In the genomic region with DNA sequence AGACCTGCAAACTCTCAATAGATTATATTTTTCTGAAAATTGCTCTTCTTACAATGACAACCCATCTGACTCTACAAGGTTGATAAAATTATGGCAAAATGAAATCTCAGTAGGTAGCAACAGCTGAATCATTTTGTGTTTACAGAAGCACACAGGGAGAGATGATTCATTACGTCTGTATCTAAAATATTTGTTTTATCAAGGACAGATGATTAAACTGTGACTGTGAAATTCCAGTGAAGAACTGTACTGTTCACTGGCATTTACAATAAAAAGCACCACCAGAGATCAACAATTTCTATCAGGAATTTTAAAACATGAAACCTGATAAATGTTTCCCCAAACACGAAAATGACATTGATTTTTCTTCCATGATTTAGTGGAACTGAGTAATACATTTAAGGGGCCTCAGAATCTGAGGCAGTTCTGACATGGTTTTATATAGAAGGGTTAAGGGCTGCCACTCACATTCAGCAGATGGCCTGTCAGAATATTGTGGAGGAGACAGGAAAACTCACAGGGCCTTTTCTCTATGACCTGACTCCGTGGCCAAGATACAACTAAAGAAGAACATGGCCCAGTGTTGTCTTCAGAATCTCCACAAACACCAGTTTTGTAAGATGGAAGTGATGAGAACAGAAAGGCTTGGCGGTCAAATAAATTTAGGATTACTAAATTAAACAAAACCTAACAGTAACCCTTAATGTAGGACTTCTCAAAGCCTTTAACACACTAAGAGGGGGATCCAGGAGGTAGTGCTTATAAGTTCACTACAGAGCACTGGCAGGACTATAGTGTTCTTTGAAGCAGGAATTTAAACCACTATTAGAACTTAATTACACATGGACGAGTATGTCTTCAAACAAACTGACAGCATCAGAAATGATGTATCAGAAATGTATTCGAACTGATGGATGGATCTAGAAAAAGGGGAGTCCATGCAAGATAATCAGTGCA, we compare ENCODE assay signal across 10 cellular contexts. TPM values are rescaled to one million over a fixed set of nuclear protein-coding genes. Genes with fewer than 3 reads are reported as not detected.
DNase-seq lines count a peak whose midpoint lies in the region; ATAC-seq, FAIRE-seq and TF ChIP-seq lines count a peak whose summit lies in the region.
"Had no signal": no experiment of that assay in that cellular context is flagged by ENCODE, and none has a peak within 500 bp of the region (broad histone marks: within the 10 kb centered on the region; RNA-seq: fewer than 3 reads in every experiment).

No MANE protein-coding gene starts in this region.

- H3K27ac ChIP-seq in right atrium auricular region: peak overlapping the region; percentile 37 to 85
- H3K27ac ChIP-seq: colonic mucosa had no signal

- H3K36me3 ChIP-seq in right atrium auricular region: no peaks in the 10 kb centered on the region
- H3K36me3 ChIP-seq: colonic mucosa had no signal

- peak; percentile 99 for FAIRE-seq in A204.1 (lab: Jason Lieb, UNC)

- peak; percentile 69 for DNase-seq in HS-5 (ENCODE audit: low read depth)
- peak; percentile 83 for DNase-seq in astrocyte of the spinal cord (ENCODE audit: low read depth, low spot score)
- no peak for DNase-seq in right atrium auricular region (ENCODE audit: low spot score)
- DNase-seq in activated CD8-positive, alpha-beta memory T cell treated with anti-CD3 and anti-CD28 coated beads for 24 hours: no peak
- no peak for DNase-seq in central memory CD4-positive, alpha-beta T cell
- DNase-seq: activated CD8-positive, alpha-beta memory T cell treated with anti-CD3 and anti-CD28 coated beads, Interleukin-2, amount 50 U/mL, for 4 hours; colonic mucosa had no signal

- H3K9me3 ChIP-seq in right atrium auricular region: no peaks in the 10 kb centered on the region
- H3K9me3 ChIP-seq: colonic mucosa had no signal

- ATAC-seq in GM21619 (IDR thresholded peaks at IDR 0.05; ENCODE audit: unreplicated experiment) (no peak), GM21528 (IDR thresholded peaks at IDR 0.05; ENCODE audit: low FRiP score, unreplicated experiment) (no peak)

- H3K27me3 ChIP-seq in right atrium auricular region: no peaks in the 10 kb centered on the region
- H3K27me3 ChIP-seq: colonic mucosa had no signal

- H3K4me3 ChIP-seq in astrocyte of the spinal cord (ENCODE audit: low read depth, low read length): no peak overlapping the region
- H3K4me3 ChIP-seq in right atrium auricular region: no peak overlapping the region
- H3K4me3 ChIP-seq: colonic mucosa had no signal

- TF ChIP-seq CTCF in astrocyte of the spinal cord (IDR thresholded peaks at IDR 0.05; ENCODE audit: low read depth, low read length): no peak
- no peak for TF ChIP-seq CTCF in right atrium auricular region (IDR thresholded peaks at IDR 0.05)

- peaks cover 0 to 11% of the 10 kb centered on the region in 2 donors for H3K4me1 ChIP-seq in right atrium auricular region
- H3K4me1 ChIP-seq: colonic mucosa had no signal

- in situ Hi-C loops in astrocyte of the spinal cord (cut with HindIII; ENCODE audit: low sequenced_read_pairs): no loop called here

RNA-seq across cellular contexts. Expression of a gene that starts 25.9 kb away (rescaled TPM):
- total RNA-seq in right atrium auricular region: 1 to 10 TPM; 2.4 to 3.6 TPM

Comparison
In these comparisons a context has a peak if more than half of its experiments do, and no peak if none do; other contexts are left out.
1. DNase-seq: peak in HS-5 (single experiment) and astrocyte of the spinal cord (single experiment); none in right atrium auricular region (single experiment), activated CD8-positive, alpha-beta memory T cell treated with anti-CD3 and anti-CD28 coated beads for 24 hours (single experiment) and central memory CD4-positive, alpha-beta T cell (single experiment).